In the genomic region with DNA sequence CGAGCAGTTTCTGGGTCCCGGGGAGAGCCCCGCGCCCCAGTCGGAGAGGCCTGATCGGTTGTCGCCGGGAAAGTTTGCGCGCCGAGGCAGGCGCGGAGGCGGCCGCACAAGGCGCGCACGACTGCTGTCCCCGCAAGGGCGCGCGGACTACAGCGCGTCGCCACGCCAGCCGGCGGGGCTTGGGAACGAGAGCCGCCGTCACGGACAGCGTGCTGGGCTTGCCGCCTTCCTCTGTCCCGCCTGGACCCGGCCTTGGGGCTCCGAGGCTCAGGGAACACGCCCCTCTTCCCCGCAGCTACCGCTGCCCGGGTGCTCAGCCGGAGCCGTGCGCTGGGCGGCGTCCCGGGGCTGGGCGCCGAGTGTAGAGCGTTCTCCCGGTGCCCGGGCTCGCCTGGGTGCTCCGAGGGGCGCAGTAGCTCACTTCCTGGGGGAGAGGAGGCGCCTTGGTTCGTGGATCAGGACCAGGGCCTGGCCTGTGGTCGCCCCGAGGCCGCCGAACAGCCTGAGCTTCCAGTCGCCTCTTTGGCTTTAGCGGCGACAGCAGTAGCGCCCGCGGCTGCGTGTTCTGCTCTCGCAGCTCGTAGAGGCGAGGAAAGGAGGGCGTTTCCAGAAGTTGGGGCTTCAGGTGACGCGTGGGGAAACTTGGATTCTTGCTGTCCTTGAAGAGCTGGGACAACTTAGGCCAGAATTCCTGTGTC, we compare ENCODE assay signal across 8 cellular contexts. TPM values are rescaled to one million over a fixed set of nuclear protein-coding genes. Genes with fewer than 3 reads are reported as not detected.
DNase-seq lines count a peak whose midpoint lies in the region; ATAC-seq and TF ChIP-seq lines count a peak whose summit lies in the region.

No MANE protein-coding gene starts in this region.

- H3K36me3 ChIP-seq in HAP-1 (replicated peaks) (no peaks in the 10 kb centered on the region; the same call in 1 of the 2 replicates), iPS-20b (ENCODE audit: insufficient read depth, low read depth, low read length) (no peaks in the 10 kb centered on the region)

- H3K27me3 ChIP-seq in HAP-1 (ENCODE audit: low read depth) (0 out of 2 replicates have a peak, but pooled peaks cover 2% of the 10 kb centered on the region), iPS-20b (ENCODE audit: insufficient read depth, low read length) (peaks cover 24% of the 10 kb centered on the region)

- no peaks in the 10 kb centered on the region; the same call in 1 of the 2 replicates for H3K9me3 ChIP-seq in HAP-1
- H3K9me3 ChIP-seq in iPS-20b (ENCODE audit: insufficient read depth, low read depth, low read length): no peaks in the 10 kb centered on the region

- peak overlapping the region; percentile 99 for H3K4me3 ChIP-seq in AG09309 (ENCODE audit: control insufficient read depth, low read depth, low read length)
- H3K4me3 ChIP-seq in HAP-1: peak overlapping the region; percentile 96
- peak overlapping the region; percentile 95 for H3K4me3 ChIP-seq in iPS-20b (ENCODE audit: low read length)

- peak overlapping the region; percentile 70 for H3K9ac ChIP-seq in iPS-20b (ENCODE audit: low read depth, low read length)

- peak; percentile 45 for TF ChIP-seq CTCF in AG09309 (IDR thresholded peaks at IDR 0.05; ENCODE audit: control insufficient read depth, insufficient read depth, low read depth, low read length, missing control alignments)

- in situ Hi-C loops in HAP-1 (cut with MboI; ENCODE audit: low sequenced_read_pairs): no loop called here
- in situ Hi-C loops in T47D (cut with HindIII; ENCODE audit: low pct_unique_long_range_greater_than_20kb, low sequenced_read_pairs): no loop called here

- no peak overlapping the region for H3K27ac ChIP-seq in iPS-20b (ENCODE audit: low read length)

- intact Hi-C loops in sciatic nerve (cut with DNase I): loop anchor here (5.0 kb wide), 1 partner anchor 256 kb away; no protein-coding TSS in a partner anchor

- peaks cover 10% of the 10 kb centered on the region for H3K4me1 ChIP-seq in HAP-1
- H3K4me1 ChIP-seq in iPS-20b (ENCODE audit: insufficient read depth, low read length): peaks cover 15% of the 10 kb centered on the region

- peak; percentile 90 for ATAC-seq in sciatic nerve
- ATAC-seq in GM21447 (IDR thresholded peaks at IDR 0.05; ENCODE audit: unreplicated experiment): no peak

- DNase-seq in AG09309 (ENCODE audit: low read depth) (no peak), HAP-1 (ENCODE audit: low spot score in 2 of 2) (peak; percentile 57 to 74), SW 1271 (lab: John Stamatoyannopoulos, UW) (peak; percentile 34 to 50), T47D (ENCODE audit: low read depth in 1 of 2, low spot score in 1 of 2) (peak; percentile 57 to 60), sciatic nerve (ENCODE audit: low spot score) (peak; percentile 72), NCI-H774 (lab: John Stamatoyannopoulos, UW) (no peak)

RNA-seq across cellular contexts. Expression of a gene that starts 1.4 kb away (rescaled TPM):
- total RNA-seq in sciatic nerve: 49.3 TPM

Comparison
In these comparisons a context has a peak if more than half of its experiments do, and no peak if none do; other contexts are left out.
1. DNase-seq: peak in HAP-1 (2 of 2), SW 1271 (2 of 2), T47D (2 of 2) and sciatic nerve (single experiment); none in AG09309 (single experiment) and NCI-H774 (single experiment).
2. Peak in every context shown above with its lines, with median percentiles within 50 percentile points of each other: H3K4me3 ChIP-seq.